ENCODE assay signal across 8 cellular contexts in the genomic region with DNA sequence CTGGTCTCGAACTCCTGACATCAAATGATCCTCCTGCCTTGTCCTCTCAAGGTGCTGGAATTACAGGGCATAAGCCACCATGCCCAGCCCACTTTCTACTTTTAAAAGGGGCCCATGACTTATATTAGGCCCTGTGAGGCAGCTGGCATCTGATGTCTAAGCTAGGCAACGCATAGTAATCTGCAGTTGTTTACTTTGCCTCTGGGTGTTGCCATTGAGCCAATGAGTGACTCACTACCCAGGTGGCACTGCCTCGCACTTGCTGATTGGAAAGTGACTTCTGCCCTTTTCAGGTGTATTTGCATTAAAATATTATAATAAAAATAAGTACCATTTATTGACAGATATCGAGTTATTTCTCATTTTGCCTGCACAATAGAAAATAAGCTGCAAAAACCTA.
DNase-seq lines count a peak whose midpoint lies in the region; TF ChIP-seq lines count a peak whose summit lies in the region.

No MANE protein-coding gene starts in this region.

- H3K9ac ChIP-seq in KMS-11 (no peak overlapping the region), neural progenitor cell (no peak overlapping the region)

- no peaks in the 10 kb centered on the region for H4K20me1 ChIP-seq in KMS-11 (ENCODE audit: insufficient read depth)
- H4K20me1 ChIP-seq in neural progenitor cell (ENCODE audit: low read depth): no peaks in the 10 kb centered on the region

- H3K27ac ChIP-seq in KMS-11: no peak overlapping the region
- no peak overlapping the region for H3K27ac ChIP-seq in neural progenitor cell

- H3K4me2 ChIP-seq in KMS-11 (no peak overlapping the region), neural progenitor cell (no peak overlapping the region)

- H2AFZ ChIP-seq in KMS-11 (ENCODE audit: low read depth) (no peak overlapping the region), neural progenitor cell (replicated peaks) (no peak overlapping the region)

- no peak overlapping the region for H3K4me3 Mint-ChIP-seq in activated CD4-positive, alpha-beta memory T cell treated with anti-CD3 and anti-CD28 coated beads, Interleukin-2, amount 10 ng/mL, durations not matched to agents 7 days and 5 days
- no peak overlapping the region for H3K4me3 Mint-ChIP-seq in neural progenitor cell

- H3K36me3 ChIP-seq in KMS-11 (ENCODE audit: insufficient read depth) (no peaks in the 10 kb centered on the region), neural progenitor cell (no peaks in the 10 kb centered on the region)

- no peaks in the 10 kb centered on the region for H3K27me3 ChIP-seq in KMS-11 (ENCODE audit: insufficient read depth, low read depth)
- H3K27me3 ChIP-seq in neural progenitor cell: no peaks in the 10 kb centered on the region

- DNase-seq in AG08396 (ENCODE audit: low spot score) (peak; percentile 26), neural progenitor cell (ENCODE audit: low spot score) (peak; percentile 31), NCI-H510A (lab: John Stamatoyannopoulos, UW) (no peak), superior temporal gyrus (ENCODE audit: extremely low spot score) (no peak)
- DNase-seq in activated CD4-positive, alpha-beta memory T cell treated with anti-CD3 and anti-CD28 coated beads, Interleukin-2, amount 10 ng/mL, durations not matched to agents 7 days and 5 days: peak; percentile 17
- no peak for DNase-seq in activated effector memory CD4-positive, alpha-beta T cell treated with Interleukin-2 at 50 U/mL for 16 hours

- H3K4me1 ChIP-seq in KMS-11 (ENCODE audit: low read depth, poor library complexity, severe bottlenecking) (no peaks in the 10 kb centered on the region), neural progenitor cell (peaks cover 3% of the 10 kb centered on the region)

- POLR2A ChIA-PET in activated CD4-positive, alpha-beta memory T cell treated with anti-CD3 and anti-CD28 coated beads, Interleukin-2, amount 10 ng/mL, durations not matched to agents 7 days and 5 days (lab: Charles Lee): no interaction called here

- no peaks in the 10 kb centered on the region for H3K9me3 ChIP-seq in neural progenitor cell (ENCODE audit: low read depth)

- H3K36me3 Mint-ChIP-seq in activated CD4-positive, alpha-beta memory T cell treated with anti-CD3 and anti-CD28 coated beads, Interleukin-2, amount 10 ng/mL, durations not matched to agents 7 days and 5 days (ENCODE audit: low read depth): no peaks in the 10 kb centered on the region
- peaks cover 2% of the 10 kb centered on the region for H3K36me3 Mint-ChIP-seq in neural progenitor cell

- CTCF ChIA-PET in activated CD4-positive, alpha-beta memory T cell treated with anti-CD3 and anti-CD28 coated beads, Interleukin-2, amount 10 ng/mL, durations not matched to agents 7 days and 5 days (lab: Charles Lee): interaction anchor here (1.1 to 3.0 kb wide), 4 partner anchors 15 to 246 kb away, joined by 3 to 13 read pairs (median 4); no protein-coding TSS in a partner anchor

- H3K4me3 ChIP-seq in KMS-11 (IDR thresholded peaks at IDR 0.05; ENCODE audit: insufficient read depth, low read depth, low read length): no peak overlapping the region
- no peak overlapping the region for H3K4me3 ChIP-seq in neural progenitor cell

- peaks cover 6% of the 10 kb centered on the region for H3K27me3 Mint-ChIP-seq in activated CD4-positive, alpha-beta memory T cell treated with anti-CD3 and anti-CD28 coated beads, Interleukin-2, amount 10 ng/mL, durations not matched to agents 7 days and 5 days
- H3K27me3 Mint-ChIP-seq in neural progenitor cell (ENCODE audit: insufficient read depth, low read depth): peaks cover 8% of the 10 kb centered on the region

- peak; percentile 50 for TF ChIP-seq CTCF in GM12874 (IDR thresholded peaks at IDR 0.05; ENCODE audit: insufficient read depth, low read depth, low read length)
- peak; percentile 52; the same call in 1 of the 2 replicates for TF ChIP-seq CTCF in KMS-11 (conservative IDR thresholded peaks at IDR 0.05; ENCODE audit: low read depth, low read length)
- peak; percentile 40 for TF ChIP-seq CTCF in neural progenitor cell (IDR thresholded peaks at IDR 0.05)

- H3K27ac Mint-ChIP-seq in activated CD4-positive, alpha-beta memory T cell treated with anti-CD3 and anti-CD28 coated beads, Interleukin-2, amount 10 ng/mL, durations not matched to agents 7 days and 5 days: no peak overlapping the region
- no peak overlapping the region for H3K27ac Mint-ChIP-seq in neural progenitor cell

- no peaks in the 10 kb centered on the region for H3K9me3 Mint-ChIP-seq in activated CD4-positive, alpha-beta memory T cell treated with anti-CD3 and anti-CD28 coated beads, Interleukin-2, amount 10 ng/mL, durations not matched to agents 7 days and 5 days
- no peaks in the 10 kb centered on the region for H3K9me3 Mint-ChIP-seq in neural progenitor cell

- peaks cover 6% of the 10 kb centered on the region for H3K4me1 Mint-ChIP-seq in activated CD4-positive, alpha-beta memory T cell treated with anti-CD3 and anti-CD28 coated beads, Interleukin-2, amount 10 ng/mL, durations not matched to agents 7 days and 5 days
- H3K4me1 Mint-ChIP-seq in neural progenitor cell: peaks cover 11% of the 10 kb centered on the region

- H3K79me2 ChIP-seq in KMS-11 (ENCODE audit: insufficient read depth, low read depth): no peaks in the 10 kb centered on the region
- H3K79me2 ChIP-seq in neural progenitor cell (ENCODE audit: low read depth): no peaks in the 10 kb centered on the region

- no peaks in the 10 kb centered on the region for H3F3A ChIP-seq in neural progenitor cell (ENCODE audit: low read depth)

Comparison
In these comparisons a context has a peak if more than half of its experiments do, and no peak if none do; other contexts are left out.
1. DNase-seq: peak in AG08396 (single experiment), activated CD4-positive, alpha-beta memory T cell treated with anti-CD3 and anti-CD28 coated beads, Interleukin-2, amount 10 ng/mL, durations not matched to agents 7 days and 5 days (single experiment) and neural progenitor cell (single experiment); none in NCI-H510A (single experiment), activated effector memory CD4-positive, alpha-beta T cell treated with Interleukin-2 at 50 U/mL for 16 hours (single experiment) and superior temporal gyrus (single experiment).
2. Peak in every context shown above with its lines, with median percentiles within 50 percentile points of each other: CTCF ChIP-seq.